8 cellular contexts compared by ENCODE assay signal in the genomic region with DNA sequence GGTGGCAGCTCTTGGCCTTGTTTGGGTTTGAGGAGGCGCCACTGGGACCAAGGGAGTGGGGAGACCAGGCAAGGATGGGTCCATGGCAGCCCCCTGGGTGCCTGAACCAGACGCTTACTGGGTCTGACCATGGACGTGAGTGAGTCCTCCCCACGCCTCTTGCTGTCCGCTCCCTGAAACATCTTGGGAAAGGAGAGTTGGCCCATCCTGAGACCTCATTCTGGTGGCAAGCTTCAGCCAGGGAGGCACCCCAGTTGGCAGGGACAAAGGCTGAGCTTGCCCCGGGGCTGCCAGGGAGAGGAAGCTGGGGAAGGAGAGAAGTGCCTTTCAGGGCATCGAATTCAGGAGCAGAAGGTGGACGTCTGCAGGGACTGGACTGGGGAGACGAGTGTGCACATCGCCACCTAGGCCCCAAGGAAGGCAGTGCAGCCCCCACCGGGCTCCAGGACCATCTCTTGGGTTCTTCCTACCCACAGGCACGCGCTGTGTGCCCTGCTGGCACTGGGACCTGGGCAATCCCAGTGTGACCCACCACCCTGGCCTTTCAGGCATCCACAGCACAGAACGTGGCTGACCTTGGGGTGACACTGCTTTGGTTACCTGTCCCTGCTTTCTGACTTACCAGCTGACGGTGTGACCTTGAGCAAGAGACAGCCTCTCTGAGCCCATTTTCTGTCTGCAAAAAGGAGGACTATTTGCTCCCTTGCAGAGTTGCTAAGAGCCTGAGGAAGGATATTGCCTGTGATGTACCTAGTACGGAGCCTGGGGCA.
A peak's percentile ranks its signal among the peaks of the same experiment; 100 is the strongest.
DNase-seq lines count a peak whose midpoint lies in the region; ATAC-seq, FAIRE-seq and TF ChIP-seq lines count a peak whose summit lies in the region.

No MANE protein-coding gene starts in this region.

- no peaks in the 10 kb centered on the region for H4K20me1 ChIP-seq in fibroblast of lung (ENCODE audit: control insufficient read depth, extremely low read depth, insufficient read depth, low read length)

- no peaks in the 10 kb centered on the region for H3K36me3 Mint-ChIP-seq in nephron progenitor cell (ENCODE audit: low read depth)

- no peak overlapping the region for H3K27ac ChIP-seq in fibroblast of lung (ENCODE audit: insufficient read depth, low read length)

- H3K4me3 ChIP-seq in fibroblast of lung (replicated peaks in 1 of 4; ENCODE audit: control extremely low read depth in 1 of 4, insufficient read depth in 1 of 4, low read depth in 3 of 4, low read length in 4 of 4): no peak overlapping the region

- H3K4me1 Mint-ChIP-seq in nephron progenitor cell: peaks cover 22% of the 10 kb centered on the region

- no peaks in the 10 kb centered on the region for H3K27me3 ChIP-seq in fibroblast of lung (ENCODE audit: control insufficient read depth, insufficient read depth, low read length)

- H3K9ac ChIP-seq in fibroblast of lung (ENCODE audit: insufficient read depth, low read length): no peak overlapping the region

- no peak for ATAC-seq in GM19467 (IDR thresholded peaks at IDR 0.05; ENCODE audit: unreplicated experiment)

- peak; percentile 81 for FAIRE-seq in GM12891 (lab: Jason Lieb, UNC)

- no peaks in the 10 kb centered on the region for H3K79me2 ChIP-seq in fibroblast of lung (ENCODE audit: control insufficient read depth, insufficient read depth, low read length)

- H3K4me1 ChIP-seq in fibroblast of lung (ENCODE audit: control insufficient read depth, extremely low read depth, insufficient read depth, low read length): no peaks in the 10 kb centered on the region

- no peak for TF ChIP-seq POLR2A in GM12891 (IDR thresholded peaks at IDR 0.05; ENCODE audit: low read depth, low read length)

- no peaks in the 10 kb centered on the region for H3K9me3 ChIP-seq in fibroblast of lung (ENCODE audit: control insufficient read depth, insufficient read depth, low read depth, low read length)

- peaks cover 57% of the 10 kb centered on the region for H3K27me3 Mint-ChIP-seq in nephron progenitor cell (ENCODE audit: low read depth, poor library complexity)

- no peak overlapping the region for H2AFZ ChIP-seq in fibroblast of lung (ENCODE audit: low read length)

- no peaks in the 10 kb centered on the region for H3K36me3 ChIP-seq in fibroblast of lung (ENCODE audit: control insufficient read depth, insufficient read depth, low read length)

- no peak overlapping the region for H3K4me2 ChIP-seq in fibroblast of lung (ENCODE audit: extremely low read depth, insufficient read depth, low read length)

- TF ChIP-seq CTCF in fibroblast of lung (conservative IDR thresholded peaks at IDR 0.05 in 1 of 2, IDR thresholded peaks at IDR 0.05 in 1 of 2; ENCODE audit: low read depth in 1 of 2, low read length in 2 of 2) (peak; percentile 73 to 95), nephron progenitor cell (IDR thresholded peaks at IDR 0.05) (peak; percentile 95)

- H3K9me3 Mint-ChIP-seq in nephron progenitor cell: peaks cover 10% of the 10 kb centered on the region

- peak; percentile 42 for DNase-seq in A172 (ENCODE audit: low spot score)
- peak; percentile 72 for DNase-seq in GM12891 (ENCODE audit: insufficient read length, low spot score)
- peak; percentile 70 for DNase-seq in NCI-H510A treated with DMSO at 0.1 percent for 48 hours (lab: John Stamatoyannopoulos, UW)
- peak; percentile 11 to 17 (median 12) for DNase-seq in activated CD8-positive, alpha-beta memory T cell treated with anti-CD3 and anti-CD28 coated beads for 48 hours (ENCODE audit: low read depth in 2 of 3, low spot score in 2 of 3)
- peak; percentile 30 to 47 for DNase-seq in fibroblast of lung (ENCODE audit: low read depth in 2 of 2)
- DNase-seq in nephron progenitor cell: peak; percentile 82
- DNase-seq in ureter (ENCODE audit: low spot score): peak; percentile 66

- H3K4me3 Mint-ChIP-seq in nephron progenitor cell: no peak overlapping the region

- no peak overlapping the region for H3K27ac Mint-ChIP-seq in nephron progenitor cell

TF ChIP-seq in GM12891, 5 proteins besides CTCF, POLR2A, EP300 and RAD21:
- TF ChIP-seq POU2F2 (IDR thresholded peaks at IDR 0.05; ENCODE audit: low read depth, low read length) (no peak), POLR2AphosphoS5 (IDR thresholded peaks at IDR 0.05; ENCODE audit: low read depth, low read length) (no peak)
TF ChIP-seq in GM12891: peak in this region for 0.

Comparison
In these comparisons a context has a peak if more than half of its experiments do, and no peak if none do; other contexts are left out.
1. DNase-seq: peak in every context shown above with its lines; median percentile 82 in nephron progenitor cell; 72 in GM12891; 70 in NCI-H510A treated with DMSO at 0.1 percent for 48 hours; 66 in ureter; 42 in A172; 38 in fibroblast of lung; 12 in activated CD8-positive, alpha-beta memory T cell treated with anti-CD3 and anti-CD28 coated beads for 48 hours.